1 cellular context compared by ENCODE assay signal in genomic region chr6:159788757-159789376, GRCh38.
TF ChIP-seq lines count a peak whose summit lies in the region.

No MANE protein-coding gene starts in this region.

TF ChIP-seq in HepG2, 621 proteins besides CTCF, POLR2A, EP300 and RAD21 (continued from another document and continues in another):
- TF ChIP-seq, protein P1, sequence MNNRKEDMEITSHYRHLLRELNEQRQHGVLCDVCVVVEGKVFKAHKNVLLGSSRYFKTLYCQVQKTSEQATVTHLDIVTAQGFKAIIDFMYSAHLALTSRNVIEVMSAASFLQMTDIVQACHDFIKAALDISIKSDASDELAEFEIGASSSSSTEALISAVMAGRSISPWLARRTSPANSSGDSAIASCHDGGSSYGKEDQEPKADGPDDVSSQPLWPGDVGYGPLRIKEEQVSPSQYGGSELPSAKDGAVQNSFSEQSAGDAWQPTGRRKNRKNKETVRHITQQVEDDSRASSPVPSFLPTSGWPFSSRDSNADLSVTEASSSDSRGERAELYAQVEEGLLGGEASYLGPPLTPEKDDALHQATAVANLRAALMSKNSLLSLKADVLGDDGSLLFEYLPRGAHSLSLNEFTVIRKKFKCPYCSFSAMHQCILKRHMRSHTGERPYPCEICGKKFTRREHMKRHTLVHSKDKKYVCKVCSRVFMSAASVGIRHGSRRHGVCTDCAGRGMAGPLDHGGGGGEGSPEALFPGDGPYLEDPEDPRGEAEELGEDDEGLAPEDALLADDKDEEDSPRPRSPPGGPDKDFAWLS (CRISPR knock-in tag; IDR thresholded peaks at IDR 0.05; ENCODE audit: borderline replicate concordance), result peak; percentile 88; the same call in 1 of the 2 replicates
- 0 out of 2 replicates have a peak, but pooled peaks have one; percentile 23 for TF ChIP-seq SP5 (CRISPR knock-in tag; IDR thresholded peaks at IDR 0.05; ENCODE audit: borderline replicate concordance, low read depth)
- TF ChIP-seq, protein P2, sequence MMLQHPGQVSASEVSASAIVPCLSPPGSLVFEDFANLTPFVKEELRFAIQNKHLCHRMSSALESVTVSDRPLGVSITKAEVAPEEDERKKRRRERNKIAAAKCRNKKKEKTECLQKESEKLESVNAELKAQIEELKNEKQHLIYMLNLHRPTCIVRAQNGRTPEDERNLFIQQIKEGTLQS (CRISPR knock-in tag; IDR thresholded peaks at IDR 0.05), result no peak
- peak; percentile 94; the same call in 1 of the 2 replicates for TF ChIP-seq MEIS1 (CRISPR knock-in tag; IDR thresholded peaks at IDR 0.05; ENCODE audit: borderline replicate concordance)
- TF ChIP-seq GATA4 (IDR thresholded peaks at IDR 0.05; ENCODE audit: borderline replicate concordance, low read depth), result no peak
- no peak for TF ChIP-seq ZNF839 (CRISPR knock-in tag; IDR thresholded peaks at IDR 0.05; ENCODE audit: borderline replicate concordance)
- no peak for TF ChIP-seq HOXA7 (CRISPR knock-in tag; IDR thresholded peaks at IDR 0.05)
- TF ChIP-seq, protein P3, sequence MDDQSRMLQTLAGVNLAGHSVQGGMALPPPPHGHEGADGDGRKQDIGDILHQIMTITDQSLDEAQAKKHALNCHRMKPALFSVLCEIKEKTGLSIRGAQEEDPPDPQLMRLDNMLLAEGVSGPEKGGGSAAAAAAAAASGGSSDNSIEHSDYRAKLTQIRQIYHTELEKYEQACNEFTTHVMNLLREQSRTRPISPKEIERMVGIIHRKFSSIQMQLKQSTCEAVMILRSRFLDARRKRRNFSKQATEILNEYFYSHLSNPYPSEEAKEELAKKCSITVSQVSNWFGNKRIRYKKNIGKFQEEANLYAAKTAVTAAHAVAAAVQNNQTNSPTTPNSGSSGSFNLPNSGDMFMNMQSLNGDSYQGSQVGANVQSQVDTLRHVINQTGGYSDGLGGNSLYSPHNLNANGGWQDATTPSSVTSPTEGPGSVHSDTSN (CRISPR knock-in tag; IDR thresholded peaks at IDR 0.05; ENCODE audit: borderline replicate concordance), result no peak
- TF ChIP-seq, protein P4, sequence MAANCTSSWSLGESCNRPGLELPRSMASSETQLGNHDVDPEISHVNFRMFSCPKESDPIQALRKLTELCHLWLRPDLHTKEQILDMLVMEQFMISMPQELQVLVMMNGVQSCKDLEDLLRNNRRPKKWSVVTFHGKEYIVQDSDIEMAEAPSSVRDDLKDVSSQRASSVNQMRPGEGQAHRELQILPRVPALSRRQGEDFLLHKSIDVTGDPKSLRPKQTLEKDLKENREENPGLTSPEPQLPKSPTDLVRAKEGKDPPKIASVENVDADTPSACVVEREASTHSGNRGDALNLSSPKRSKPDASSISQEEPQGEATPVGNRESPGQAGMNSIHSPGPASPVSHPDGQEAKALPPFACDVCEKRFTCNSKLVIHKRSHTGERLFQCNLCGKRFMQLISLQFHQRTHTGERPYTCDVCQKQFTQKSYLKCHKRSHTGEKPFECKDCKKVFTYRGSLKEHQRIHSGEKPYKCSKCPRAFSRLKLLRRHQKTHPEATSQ (CRISPR knock-in tag; IDR thresholded peaks at IDR 0.05; ENCODE audit: borderline replicate concordance), result no peak
- no peak for TF ChIP-seq MXD4 (CRISPR knock-in tag; IDR thresholded peaks at IDR 0.05)
- no peak for TF ChIP-seq GATAD2A (CRISPR knock-in tag; IDR thresholded peaks at IDR 0.05)
- TF ChIP-seq, protein P5, sequence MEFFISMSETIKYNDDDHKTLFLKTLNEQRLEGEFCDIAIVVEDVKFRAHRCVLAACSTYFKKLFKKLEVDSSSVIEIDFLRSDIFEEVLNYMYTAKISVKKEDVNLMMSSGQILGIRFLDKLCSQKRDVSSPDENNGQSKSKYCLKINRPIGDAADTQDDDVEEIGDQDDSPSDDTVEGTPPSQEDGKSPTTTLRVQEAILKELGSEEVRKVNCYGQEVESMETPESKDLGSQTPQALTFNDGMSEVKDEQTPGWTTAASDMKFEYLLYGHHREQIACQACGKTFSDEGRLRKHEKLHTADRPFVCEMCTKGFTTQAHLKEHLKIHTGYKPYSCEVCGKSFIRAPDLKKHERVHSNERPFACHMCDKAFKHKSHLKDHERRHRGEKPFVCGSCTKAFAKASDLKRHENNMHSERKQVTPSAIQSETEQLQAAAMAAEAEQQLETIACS (CRISPR knock-in tag; IDR thresholded peaks at IDR 0.05), result peak; percentile 12; the same call in 1 of the 2 replicates
- no peak for TF ChIP-seq ZNF749 (CRISPR knock-in tag; IDR thresholded peaks at IDR 0.05; ENCODE audit: borderline replicate concordance)
- TF ChIP-seq ZNF510 (CRISPR knock-in tag; IDR thresholded peaks at IDR 0.05; ENCODE audit: low read depth), result no peak
- peak; percentile 35; the same call in 1 of the 2 replicates for TF ChIP-seq THYN1 (CRISPR knock-in tag; IDR thresholded peaks at IDR 0.05; ENCODE audit: borderline replicate concordance, low read depth)
- TF ChIP-seq, protein P6, sequence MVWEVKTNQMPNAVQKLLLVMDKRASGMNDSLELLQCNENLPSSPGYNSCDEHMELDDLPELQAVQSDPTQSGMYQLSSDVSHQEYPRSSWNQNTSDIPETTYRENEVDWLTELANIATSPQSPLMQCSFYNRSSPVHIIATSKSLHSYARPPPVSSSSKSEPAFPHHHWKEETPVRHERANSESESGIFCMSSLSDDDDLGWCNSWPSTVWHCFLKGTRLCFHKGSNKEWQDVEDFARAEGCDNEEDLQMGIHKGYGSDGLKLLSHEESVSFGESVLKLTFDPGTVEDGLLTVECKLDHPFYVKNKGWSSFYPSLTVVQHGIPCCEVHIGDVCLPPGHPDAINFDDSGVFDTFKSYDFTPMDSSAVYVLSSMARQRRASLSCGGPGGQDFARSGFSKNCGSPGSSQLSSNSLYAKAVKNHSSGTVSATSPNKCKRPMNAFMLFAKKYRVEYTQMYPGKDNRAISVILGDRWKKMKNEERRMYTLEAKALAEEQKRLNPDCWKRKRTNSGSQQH (CRISPR knock-in tag; IDR thresholded peaks at IDR 0.05; ENCODE audit: low read depth), result no peak; the same call in 1 of the 2 replicates
- TF ChIP-seq ZFP36L1 (CRISPR knock-in tag; IDR thresholded peaks at IDR 0.05), result no peak
- TF ChIP-seq ZNF709 (CRISPR knock-in tag; IDR thresholded peaks at IDR 0.05), result no peak
- TF ChIP-seq, protein P7, sequence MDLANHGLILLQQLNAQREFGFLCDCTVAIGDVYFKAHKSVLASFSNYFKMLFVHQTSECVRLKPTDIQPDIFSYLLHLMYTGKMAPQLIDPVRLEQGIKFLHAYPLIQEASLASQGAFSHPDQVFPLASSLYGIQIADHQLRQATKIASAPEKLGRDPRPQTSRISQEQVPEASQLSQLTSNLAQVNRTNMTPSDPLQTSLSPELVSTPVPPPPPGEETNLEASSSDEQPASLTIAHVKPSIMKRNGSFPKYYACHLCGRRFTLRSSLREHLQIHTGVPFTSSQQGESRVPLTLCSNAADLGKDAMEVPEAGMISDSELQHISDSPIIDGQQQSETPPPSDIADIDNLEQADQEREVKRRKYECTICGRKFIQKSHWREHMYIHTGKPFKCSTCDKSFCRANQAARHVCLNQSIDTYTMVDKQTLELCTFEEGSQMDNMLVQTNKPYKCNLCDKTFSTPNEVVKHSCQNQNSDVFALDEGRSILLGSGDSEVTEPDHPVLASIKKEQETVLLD (CRISPR knock-in tag; IDR thresholded peaks at IDR 0.05; ENCODE audit: low read depth), result no peak
- TF ChIP-seq ZNF550 (CRISPR knock-in tag; IDR thresholded peaks at IDR 0.05; ENCODE audit: borderline replicate concordance), result 0 out of 2 replicates have a peak, but pooled peaks have one; percentile 18
- no peak for TF ChIP-seq ZBTB38 (CRISPR knock-in tag; IDR thresholded peaks at IDR 0.05)
- no peak for TF ChIP-seq PHB2 (IDR thresholded peaks at IDR 0.05; ENCODE audit: partially characterized antibody)
- 0 out of 2 replicates have a peak, but pooled peaks have one; percentile 26 for TF ChIP-seq IKZF5 (CRISPR knock-in tag; IDR thresholded peaks at IDR 0.05)
- TF ChIP-seq, protein P8, sequence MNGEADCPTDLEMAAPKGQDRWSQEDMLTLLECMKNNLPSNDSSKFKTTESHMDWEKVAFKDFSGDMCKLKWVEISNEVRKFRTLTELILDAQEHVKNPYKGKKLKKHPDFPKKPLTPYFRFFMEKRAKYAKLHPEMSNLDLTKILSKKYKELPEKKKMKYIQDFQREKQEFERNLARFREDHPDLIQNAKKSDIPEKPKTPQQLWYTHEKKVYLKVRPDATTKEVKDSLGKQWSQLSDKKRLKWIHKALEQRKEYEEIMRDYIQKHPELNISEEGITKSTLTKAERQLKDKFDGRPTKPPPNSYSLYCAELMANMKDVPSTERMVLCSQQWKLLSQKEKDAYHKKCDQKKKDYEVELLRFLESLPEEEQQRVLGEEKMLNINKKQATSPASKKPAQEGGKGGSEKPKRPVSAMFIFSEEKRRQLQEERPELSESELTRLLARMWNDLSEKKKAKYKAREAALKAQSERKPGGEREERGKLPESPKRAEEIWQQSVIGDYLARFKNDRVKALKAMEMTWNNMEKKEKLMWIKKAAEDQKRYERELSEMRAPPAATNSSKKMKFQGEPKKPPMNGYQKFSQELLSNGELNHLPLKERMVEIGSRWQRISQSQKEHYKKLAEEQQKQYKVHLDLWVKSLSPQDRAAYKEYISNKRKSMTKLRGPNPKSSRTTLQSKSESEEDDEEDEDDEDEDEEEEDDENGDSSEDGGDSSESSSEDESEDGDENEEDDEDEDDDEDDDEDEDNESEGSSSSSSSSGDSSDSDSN (CRISPR knock-in tag; IDR thresholded peaks at IDR 0.05), result peak; percentile 47; the same call in 1 of the 2 replicates
- TF ChIP-seq, protein P9, sequence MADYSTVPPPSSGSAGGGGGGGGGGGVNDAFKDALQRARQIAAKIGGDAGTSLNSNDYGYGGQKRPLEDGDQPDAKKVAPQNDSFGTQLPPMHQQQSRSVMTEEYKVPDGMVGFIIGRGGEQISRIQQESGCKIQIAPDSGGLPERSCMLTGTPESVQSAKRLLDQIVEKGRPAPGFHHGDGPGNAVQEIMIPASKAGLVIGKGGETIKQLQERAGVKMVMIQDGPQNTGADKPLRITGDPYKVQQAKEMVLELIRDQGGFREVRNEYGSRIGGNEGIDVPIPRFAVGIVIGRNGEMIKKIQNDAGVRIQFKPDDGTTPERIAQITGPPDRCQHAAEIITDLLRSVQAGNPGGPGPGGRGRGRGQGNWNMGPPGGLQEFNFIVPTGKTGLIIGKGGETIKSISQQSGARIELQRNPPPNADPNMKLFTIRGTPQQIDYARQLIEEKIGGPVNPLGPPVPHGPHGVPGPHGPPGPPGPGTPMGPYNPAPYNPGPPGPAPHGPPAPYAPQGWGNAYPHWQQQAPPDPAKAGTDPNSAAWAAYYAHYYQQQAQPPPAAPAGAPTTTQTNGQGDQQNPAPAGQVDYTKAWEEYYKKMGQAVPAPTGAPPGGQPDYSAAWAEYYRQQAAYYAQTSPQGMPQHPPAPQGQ (CRISPR knock-in tag; IDR thresholded peaks at IDR 0.05; ENCODE audit: borderline replicate concordance), result no peak
- TF ChIP-seq TCF7L2 (IDR thresholded peaks at IDR 0.05; ENCODE audit: low read depth, low read length), result no peak
- no peak for TF ChIP-seq NFATC3 (CRISPR knock-in tag; IDR thresholded peaks at IDR 0.05)
- no peak; the same call in none of the 2 replicates for TF ChIP-seq ZNF678 (CRISPR knock-in tag; IDR thresholded peaks at IDR 0.05)
- TF ChIP-seq ZBTB3 (CRISPR knock-in tag; IDR thresholded peaks at IDR 0.05; ENCODE audit: borderline replicate concordance, low read depth), result 0 out of 2 replicates have a peak, but pooled peaks have one; percentile 70
- TF ChIP-seq CREB3 (CRISPR knock-in tag; IDR thresholded peaks at IDR 0.05), result no peak; the same call in 1 of the 2 replicates
- no peak for TF ChIP-seq NR3C1 (CRISPR knock-in tag; IDR thresholded peaks at IDR 0.05)
- no peak for TF ChIP-seq KAT8 (CRISPR knock-in tag; IDR thresholded peaks at IDR 0.05)
- no peak for TF ChIP-seq ZNF354B (CRISPR knock-in tag; IDR thresholded peaks at IDR 0.05)
- TF ChIP-seq HMGA1 (CRISPR knock-in tag; conservative IDR thresholded peaks at IDR 0.05), result no peak
- no peak for TF ChIP-seq DPF2 (CRISPR knock-in tag; IDR thresholded peaks at IDR 0.05; ENCODE audit: borderline replicate concordance, low read depth)
- TF ChIP-seq PHF21A (CRISPR knock-in tag; IDR thresholded peaks at IDR 0.05), result peak; percentile 46; the same call in 1 of the 2 replicates
- TF ChIP-seq, protein P10, sequence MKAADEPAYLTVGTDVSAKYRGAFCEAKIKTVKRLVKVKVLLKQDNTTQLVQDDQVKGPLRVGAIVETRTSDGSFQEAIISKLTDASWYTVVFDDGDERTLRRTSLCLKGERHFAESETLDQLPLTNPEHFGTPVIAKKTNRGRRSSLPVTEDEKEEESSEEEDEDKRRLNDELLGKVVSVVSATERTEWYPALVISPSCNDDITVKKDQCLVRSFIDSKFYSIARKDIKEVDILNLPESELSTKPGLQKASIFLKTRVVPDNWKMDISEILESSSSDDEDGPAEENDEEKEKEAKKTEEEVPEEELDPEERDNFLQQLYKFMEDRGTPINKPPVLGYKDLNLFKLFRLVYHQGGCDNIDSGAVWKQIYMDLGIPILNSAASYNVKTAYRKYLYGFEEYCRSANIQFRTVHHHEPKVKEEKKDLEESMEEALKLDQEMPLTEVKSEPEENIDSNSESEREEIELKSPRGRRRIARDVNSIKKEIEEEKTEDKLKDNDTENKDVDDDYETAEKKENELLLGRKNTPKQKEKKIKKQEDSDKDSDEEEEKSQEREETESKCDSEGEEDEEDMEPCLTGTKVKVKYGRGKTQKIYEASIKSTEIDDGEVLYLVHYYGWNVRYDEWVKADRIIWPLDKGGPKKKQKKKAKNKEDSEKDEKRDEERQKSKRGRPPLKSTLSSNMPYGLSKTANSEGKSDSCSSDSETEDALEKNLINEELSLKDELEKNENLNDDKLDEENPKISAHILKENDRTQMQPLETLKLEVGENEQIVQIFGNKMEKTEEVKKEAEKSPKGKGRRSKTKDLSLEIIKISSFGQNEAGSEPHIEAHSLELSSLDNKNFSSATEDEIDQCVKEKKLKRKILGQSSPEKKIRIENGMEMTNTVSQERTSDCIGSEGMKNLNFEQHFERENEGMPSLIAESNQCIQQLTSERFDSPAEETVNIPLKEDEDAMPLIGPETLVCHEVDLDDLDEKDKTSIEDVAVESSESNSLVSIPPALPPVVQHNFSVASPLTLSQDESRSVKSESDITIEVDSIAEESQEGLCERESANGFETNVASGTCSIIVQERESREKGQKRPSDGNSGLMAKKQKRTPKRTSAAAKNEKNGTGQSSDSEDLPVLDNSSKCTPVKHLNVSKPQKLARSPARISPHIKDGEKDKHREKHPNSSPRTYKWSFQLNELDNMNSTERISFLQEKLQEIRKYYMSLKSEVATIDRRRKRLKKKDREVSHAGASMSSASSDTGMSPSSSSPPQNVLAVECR (CRISPR knock-in tag; IDR thresholded peaks at IDR 0.05; ENCODE audit: borderline replicate concordance), result no peak
- no peak for TF ChIP-seq CBX1 (IDR thresholded peaks at IDR 0.05; ENCODE audit: low read depth)
- peak; percentile 51; the same call in 1 of the 2 replicates for TF ChIP-seq ZNF570 (CRISPR knock-in tag; IDR thresholded peaks at IDR 0.05; ENCODE audit: borderline replicate concordance)
- 0 out of 2 replicates have a peak, but pooled peaks have one; percentile 17 for TF ChIP-seq ZNF12 (CRISPR knock-in tag; IDR thresholded peaks at IDR 0.05)
